ENCODE assay signal across 17 cellular contexts in the genomic region with DNA sequence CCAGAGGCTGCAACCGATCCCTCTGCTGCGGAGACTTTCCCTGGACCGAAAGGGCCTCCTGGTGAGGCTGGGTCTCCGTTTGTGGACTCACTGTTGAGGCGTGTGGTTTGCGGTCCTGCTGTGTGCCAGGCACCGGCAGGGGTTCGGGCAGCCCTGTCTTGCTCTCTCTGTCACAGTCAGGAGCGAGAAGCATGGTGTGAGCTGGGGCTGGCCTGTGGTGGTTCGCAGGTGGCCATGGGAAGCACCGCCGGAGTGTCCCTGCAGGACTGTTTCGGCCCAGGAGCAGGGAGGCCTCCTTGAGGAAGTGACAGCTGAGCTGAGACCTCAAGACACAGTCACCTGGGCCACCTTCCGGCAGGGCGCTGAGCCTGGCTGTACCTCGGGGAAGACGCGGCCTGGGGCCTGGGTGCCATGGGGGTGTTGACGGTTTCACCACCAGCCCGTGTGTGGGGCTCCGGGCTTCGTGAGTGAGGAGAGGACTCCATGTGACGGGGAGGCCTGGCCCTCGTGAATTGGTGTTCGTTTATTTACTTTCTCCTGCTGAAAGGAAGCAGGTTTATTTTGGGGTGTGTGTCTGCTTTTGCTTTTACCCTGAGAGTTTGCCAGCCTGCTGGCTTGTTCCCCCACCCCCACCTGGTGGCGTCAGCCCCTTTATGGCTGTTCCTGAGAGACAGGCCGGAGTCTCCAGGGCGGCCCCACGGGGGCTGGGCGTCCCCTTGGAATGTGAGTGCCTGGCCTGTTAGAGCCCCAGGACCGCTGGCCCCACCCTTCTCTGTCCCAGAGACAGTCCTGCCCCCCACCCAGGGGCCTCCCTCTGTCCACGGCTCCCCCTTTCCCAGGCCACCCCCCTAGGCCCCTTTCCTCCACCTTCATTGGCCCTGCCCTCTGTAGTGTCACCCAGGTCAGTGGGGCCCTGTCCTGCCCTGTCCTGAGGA.
DNase-seq lines count a peak whose midpoint lies in the region; ATAC-seq and TF ChIP-seq lines count a peak whose summit lies in the region.
"Had no signal": no experiment of that assay in that cellular context is flagged by ENCODE, and none has a peak within 500 bp of the region (broad histone marks: within the 10 kb centered on the region; RNA-seq: fewer than 3 reads in every experiment).

No MANE protein-coding gene starts in this region.

- H3K4me3 ChIP-seq in GM23338 (no peak overlapping the region), right cardiac atrium (ENCODE audit: low read length) (no peak overlapping the region)
- H3K4me3 ChIP-seq: tibial nerve had no signal

- H3K9me3 Mint-ChIP-seq in GM23338: no peaks in the 10 kb centered on the region
- no peaks in the 10 kb centered on the region for H3K9me3 Mint-ChIP-seq in WTC11
- no peaks in the 10 kb centered on the region for H3K9me3 Mint-ChIP-seq in progenitor cell of endocrine pancreas (ENCODE audit: low read depth)
- no peaks in the 10 kb centered on the region for H3K9me3 Mint-ChIP-seq in T-helper 2 cell treated with Interferon-gamma antibody and Interleukin-4, amounts not matched to agents 5 μg/mL and 100 μg/mL, for 36 hours
- H3K9me3 Mint-ChIP-seq: CD4-positive, CD25-positive, alpha-beta regulatory T cell had no signal

- no peak overlapping the region for H2AFZ ChIP-seq in GM23338

- DNase-seq in GM23338 (ENCODE audit: low spot score): no peak
- peak; percentile 19 for DNase-seq in WTC11 (ENCODE audit: low spot score)
- peak; percentile 10 to 54 (median 50) for DNase-seq in right cardiac atrium
- DNase-seq in progenitor cell of endocrine pancreas (ENCODE audit: low spot score, unreplicated experiment): peak; percentile 9
- no peak for DNase-seq in OCI-M1 (lab: John Stamatoyannopoulos, UW)
- DNase-seq in NCI-H1417 (lab: John Stamatoyannopoulos, UW): no peak
- no peak for DNase-seq in GM13976 (ENCODE audit: low spot score)
- DNase-seq in T-helper 2 cell treated with Interferon-gamma antibody and Interleukin-4, amounts not matched to agents 5 μg/mL and 100 μg/mL, for 36 hours (ENCODE audit: low spot score): no peak
- DNase-seq: activated CD4-positive, CD25-positive, alpha-beta regulatory T cell; activated CD8-positive, alpha-beta memory T cell treated with anti-CD3 and anti-CD28 coated beads, Interleukin-2, amount 50 U/mL, for 48 hours; amygdala; CD4-positive, CD25-positive, alpha-beta regulatory T cell; DND-41; NCI-H1417 treated with DMSO at 0.1 percent for 48 hours had no signal

- WGBS in right cardiac atrium: 87% methylated on average over 32 of the region's 32 CpGs

- ATAC-seq in GM23338 (peak; percentile 16), WTC11 (no peak), right cardiac atrium (no peak)

- CTCF ChIA-PET in WTC11 (lab: Charles Lee): no interaction called here

- H3K27ac Mint-ChIP-seq in GM23338: no peak overlapping the region
- H3K27ac Mint-ChIP-seq in WTC11: no peak overlapping the region
- H3K27ac Mint-ChIP-seq in progenitor cell of endocrine pancreas: no peak overlapping the region
- H3K27ac Mint-ChIP-seq in T-helper 2 cell treated with Interferon-gamma antibody and Interleukin-4, amounts not matched to agents 5 μg/mL and 100 μg/mL, for 36 hours: no peak overlapping the region

- H4K20me1 ChIP-seq in GM23338 (replicated peaks; ENCODE audit: insufficient read depth): no peaks in the 10 kb centered on the region

- H3K27me3 Mint-ChIP-seq in GM23338 (ENCODE audit: insufficient read depth, low read depth, poor library complexity) (peaks cover 44% of the 10 kb centered on the region), WTC11 (ENCODE audit: low read depth) (peaks cover 59% of the 10 kb centered on the region), progenitor cell of endocrine pancreas (peaks cover 29% of the 10 kb centered on the region)
- no peaks in the 10 kb centered on the region for H3K27me3 Mint-ChIP-seq in T-helper 2 cell treated with Interferon-gamma antibody and Interleukin-4, amounts not matched to agents 5 μg/mL and 100 μg/mL, for 36 hours (ENCODE audit: low read depth)
- H3K27me3 Mint-ChIP-seq: CD4-positive, CD25-positive, alpha-beta regulatory T cell had no signal

- H3K27me3 ChIP-seq in GM23338 (ENCODE audit: insufficient read depth) (peaks cover 3% of the 10 kb centered on the region), right cardiac atrium (ENCODE audit: control insufficient read depth, insufficient read depth) (no peaks in the 10 kb centered on the region)
- H3K27me3 ChIP-seq: tibial nerve had no signal

- H3K79me2 ChIP-seq in GM23338 (replicated peaks; ENCODE audit: insufficient read depth): no peaks in the 10 kb centered on the region

- no peaks in the 10 kb centered on the region for H3K36me3 ChIP-seq in GM23338 (ENCODE audit: insufficient read depth)
- H3K36me3 ChIP-seq: tibial nerve had no signal

- H3K4me1 ChIP-seq in GM23338 (ENCODE audit: insufficient read depth) (no peaks in the 10 kb centered on the region), right cardiac atrium (ENCODE audit: control insufficient read depth, insufficient read depth, low read length) (no peaks in the 10 kb centered on the region)

- H3K4me2 ChIP-seq in GM23338: no peak overlapping the region
- H3K4me2 ChIP-seq: KMS-11 had no signal

- H3K9me3 ChIP-seq in right cardiac atrium (ENCODE audit: control insufficient read depth, low read length): no peaks in the 10 kb centered on the region
- H3K9me3 ChIP-seq: tibial nerve had no signal

- H3K27ac ChIP-seq in GM23338 (ENCODE audit: low read depth) (no peak overlapping the region), right cardiac atrium (ENCODE audit: low read length) (no peak overlapping the region)
- H3K27ac ChIP-seq: HL-60, KMS-11, tibial nerve had no signal

- POLR2A ChIA-PET in WTC11 (lab: Charles Lee): no interaction called here

- no peaks in the 10 kb centered on the region for H3K9me2 ChIP-seq in GM23338 (ENCODE audit: insufficient read depth)

- no peaks in the 10 kb centered on the region for H3F3A ChIP-seq in GM23338 (replicated peaks; ENCODE audit: low read depth)

- intact Hi-C loops in right cardiac atrium (cut with DNase I): loop anchor here in 1 of 4 donors (10.0 kb wide), 1 partner anchor 57 kb away; no protein-coding TSS in a partner anchor

- no peak overlapping the region for H3K4me3 Mint-ChIP-seq in GM23338
- H3K4me3 Mint-ChIP-seq in WTC11: no peak overlapping the region
- H3K4me3 Mint-ChIP-seq in progenitor cell of endocrine pancreas (ENCODE audit: low read depth): no peak overlapping the region
- no peak overlapping the region for H3K4me3 Mint-ChIP-seq in T-helper 2 cell treated with Interferon-gamma antibody and Interleukin-4, amounts not matched to agents 5 μg/mL and 100 μg/mL, for 36 hours
- H3K4me3 Mint-ChIP-seq: CD4-positive, CD25-positive, alpha-beta regulatory T cell had no signal

- in situ Hi-C loops in GM13976 (cut with MboI; ENCODE audit: low sequenced_read_pairs, unreplicated experiment): no loop called here

- H3K4me1 Mint-ChIP-seq in GM23338 (peaks cover 4% of the 10 kb centered on the region; the same call in 2 of the 3 replicates), WTC11 (no peaks in the 10 kb centered on the region), progenitor cell of endocrine pancreas (ENCODE audit: low read depth) (no peaks in the 10 kb centered on the region)
- no peaks in the 10 kb centered on the region for H3K4me1 Mint-ChIP-seq in T-helper 2 cell treated with Interferon-gamma antibody and Interleukin-4, amounts not matched to agents 5 μg/mL and 100 μg/mL, for 36 hours (ENCODE audit: low read depth)
- H3K4me1 Mint-ChIP-seq: CD4-positive, CD25-positive, alpha-beta regulatory T cell had no signal

- TF ChIP-seq CTCF in GM23338 (conservative IDR thresholded peaks at IDR 0.05; ENCODE audit: low read depth in 2 of 2): peak in 1 of 2 experiments; percentile 26; a peak in 1 of 4 replicates
- no peak for TF ChIP-seq CTCF in WTC11 (IDR thresholded peaks at IDR 0.05)
- TF ChIP-seq CTCF in progenitor cell of endocrine pancreas (IDR thresholded peaks at IDR 0.05; ENCODE audit: unreplicated experiment): no peak
- TF ChIP-seq CTCF in GM13976 (IDR thresholded peaks at IDR 0.05; ENCODE audit: borderline replicate concordance, control extremely low read depth, extremely low read depth, insufficient read depth, missing control alignments): no peak

- H3K36me3 Mint-ChIP-seq in GM23338 (ENCODE audit: low read depth): no peaks in the 10 kb centered on the region
- no peaks in the 10 kb centered on the region for H3K36me3 Mint-ChIP-seq in WTC11
- no peaks in the 10 kb centered on the region for H3K36me3 Mint-ChIP-seq in progenitor cell of endocrine pancreas (ENCODE audit: insufficient read depth)
- H3K36me3 Mint-ChIP-seq in T-helper 2 cell treated with Interferon-gamma antibody and Interleukin-4, amounts not matched to agents 5 μg/mL and 100 μg/mL, for 36 hours (ENCODE audit: low read depth): no peaks in the 10 kb centered on the region
- H3K36me3 Mint-ChIP-seq: CD4-positive, CD25-positive, alpha-beta regulatory T cell had no signal

TF ChIP-seq in GM23338, 12 proteins besides CTCF, POLR2A, EP300 and RAD21 (continues in another document):
- TF ChIP-seq CREB1 (CRISPR knock-in tag; IDR thresholded peaks at IDR 0.05; ENCODE audit: low read depth): no peak
- no peak for TF ChIP-seq JUNB (IDR thresholded peaks at IDR 0.05; ENCODE audit: unreplicated experiment)
- TF ChIP-seq STAT1 (IDR thresholded peaks at IDR 0.05; ENCODE audit: unreplicated experiment): no peak
- no peak for TF ChIP-seq POLR2AphosphoS5 (IDR thresholded peaks at IDR 0.05; ENCODE audit: low read depth)
- no peak for TF ChIP-seq EZH2phosphoT487 (IDR thresholded peaks at IDR 0.05; ENCODE audit: unreplicated experiment)
- TF ChIP-seq NANOG (IDR thresholded peaks at IDR 0.05; ENCODE audit: borderline replicate concordance): no peak
- TF ChIP-seq ZNF331 (CRISPR knock-in tag; IDR thresholded peaks at IDR 0.05; ENCODE audit: low read depth): no peak
- no peak for TF ChIP-seq EZH2 (IDR thresholded peaks at IDR 0.05; ENCODE audit: low read depth, unreplicated experiment)

TF ChIP-seq in WTC11, 78 proteins besides CTCF, POLR2A, EP300 and RAD21:
- TF ChIP-seq, protein P1, sequence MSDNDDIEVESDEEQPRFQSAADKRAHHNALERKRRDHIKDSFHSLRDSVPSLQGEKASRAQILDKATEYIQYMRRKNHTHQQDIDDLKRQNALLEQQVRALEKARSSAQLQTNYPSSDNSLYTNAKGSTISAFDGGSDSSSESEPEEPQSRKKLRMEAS (CRISPR knock-in tag; IDR thresholded peaks at IDR 0.05): no peak
- no peak for TF ChIP-seq NR3C1 (CRISPR knock-in tag; conservative IDR thresholded peaks at IDR 0.05; ENCODE audit: low read depth)
- TF ChIP-seq FOXP1 (CRISPR knock-in tag; IDR thresholded peaks at IDR 0.05; ENCODE audit: borderline replicate concordance): no peak
- no peak for TF ChIP-seq NR1H2 (CRISPR knock-in tag; IDR thresholded peaks at IDR 0.05)

Comparison
In these comparisons a context has a peak if more than half of its experiments do, and no peak if none do; other contexts are left out.
1. DNase-seq: peak in WTC11 (single experiment), right cardiac atrium (3 of 3) and progenitor cell of endocrine pancreas (single experiment); none in GM23338 (single experiment), OCI-M1 (single experiment), NCI-H1417 (0 of 3), GM13976 (single experiment) and T-helper 2 cell treated with Interferon-gamma antibody and Interleukin-4, amounts not matched to agents 5 μg/mL and 100 μg/mL, for 36 hours (single experiment).